5 cellular contexts compared by ENCODE assay signal in the genomic region with DNA sequence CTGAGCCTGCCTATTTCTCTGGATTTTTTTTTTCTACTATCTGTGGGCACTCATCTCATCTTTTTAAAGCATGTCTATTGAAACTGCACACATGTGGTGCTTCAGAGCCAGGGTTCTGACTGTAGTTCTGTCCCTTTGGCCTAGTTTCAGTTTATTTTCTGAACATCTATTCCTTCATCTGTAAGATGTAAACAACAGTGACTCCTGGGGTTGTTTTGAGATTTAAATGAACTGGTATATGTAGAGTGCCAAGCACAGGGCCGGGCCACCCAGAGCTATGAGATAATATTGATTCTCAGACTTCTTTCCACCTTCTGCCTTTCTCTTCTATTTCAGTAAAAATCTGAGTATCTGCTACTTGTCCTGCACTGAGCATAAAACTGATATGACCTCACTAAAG.
"Had no signal": no experiment of that assay in that cellular context is flagged by ENCODE, and none has a peak within 500 bp of the region (broad histone marks: within the 10 kb centered on the region; RNA-seq: fewer than 3 reads in every experiment).

No MANE protein-coding gene starts in this region.

- H3K4me3 ChIP-seq: GM23248, K562 had no signal

- ATAC-seq: K562 had no signal

- H2AFZ ChIP-seq: GM23248 had no signal

- H3K9me3 Mint-ChIP-seq: H9 had no signal

- H3K27ac ChIP-seq: GM23248 had no signal

- H3K9ac ChIP-seq: GM23248 had no signal

- H3K4me3 Mint-ChIP-seq: H9 had no signal

- DNase-seq: GM23248, H9, Karpas-422, KG1 had no signal
